In the genomic region with DNA sequence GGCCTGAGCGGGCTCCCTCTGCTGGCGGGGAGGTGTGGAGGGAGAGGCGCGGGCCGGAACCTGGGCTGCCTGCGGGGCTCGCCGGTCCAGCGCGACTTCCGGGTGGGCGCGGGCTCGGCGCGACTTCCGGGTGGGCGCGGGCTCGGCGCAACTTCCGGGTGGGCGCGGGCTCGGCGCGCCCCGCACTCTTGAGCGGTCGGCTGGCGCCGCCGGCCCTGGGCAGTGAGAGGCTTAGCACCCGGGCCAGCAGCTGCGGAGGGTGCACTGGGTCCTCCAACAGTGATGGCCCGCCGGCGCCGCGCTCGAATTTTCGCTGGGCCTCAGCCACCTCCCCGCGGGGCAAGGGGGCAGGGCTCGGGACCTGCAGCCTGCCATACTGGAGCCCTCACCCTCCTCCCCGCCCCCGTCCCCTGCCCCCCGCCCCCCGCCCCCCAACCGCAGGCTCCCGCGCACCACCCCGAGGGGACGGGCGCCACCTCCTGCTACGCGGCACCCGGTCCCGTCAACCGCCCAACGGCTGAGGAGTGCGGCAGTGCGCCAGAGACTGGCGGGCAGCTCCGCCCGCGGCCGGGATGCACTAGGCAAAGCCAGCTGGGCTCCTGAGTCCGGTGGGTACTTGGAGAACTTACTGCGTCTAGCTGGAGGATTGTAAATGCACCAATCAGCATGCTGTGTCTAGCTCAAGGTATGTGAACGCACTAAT, we compare ENCODE assay signal across 8 cellular contexts.
DNase-seq lines count a peak whose midpoint lies in the region; ATAC-seq and TF ChIP-seq lines count a peak whose summit lies in the region.
"Not testable (repeated sequence)": the region's sequence is repeated elsewhere in the genome, so short reads cannot be mapped to it uniquely, and the experiment has no call there.

No MANE protein-coding gene starts in this region.

- peak overlapping the region in 1 of 2 donors; percentile 49 for H3K27ac ChIP-seq in esophagus (ENCODE audit: low read depth in 2 of 2, low read length in 1 of 2)
- peak overlapping the region in 2 of 3 donors; percentile 60 to 62 for H3K27ac ChIP-seq in right lobe of liver
- H3K27ac ChIP-seq in testis = peak overlapping the region in 1 of 2 donors; percentile 45

- not testable (repeated sequence) for H3K27ac Mint-ChIP-seq in activated naive CD4-positive, alpha-beta T cell treated with anti-CD3 and anti-CD28 coated beads, Interleukin-2, amount 50 U/mL, for 24 hours

- H3K9me3 ChIP-seq in esophagus (ENCODE audit: control insufficient read depth in 2 of 2, insufficient read depth in 1 of 2, low read depth in 1 of 2, low read length in 1 of 2); right lobe of liver; testis: not testable (repeated sequence)

- not testable (repeated sequence) for H3K4me1 Mint-ChIP-seq in activated naive CD4-positive, alpha-beta T cell treated with anti-CD3 and anti-CD28 coated beads, Interleukin-2, amount 50 U/mL, for 24 hours

- H3K4me3 Mint-ChIP-seq in activated naive CD4-positive, alpha-beta T cell treated with anti-CD3 and anti-CD28 coated beads, Interleukin-2, amount 50 U/mL, for 24 hours = peak overlapping the region; percentile 64

- ATAC-seq in HG03439 (IDR thresholded peaks at IDR 0.05; ENCODE audit: unreplicated experiment) (peak; percentile 59), right lobe of liver (peak in 3 of 4 donors; percentile 55 to 80 (median 65))

- DNase-seq in GM04504 (ENCODE audit: low read depth) (peak; percentile 20), T-helper 2 cell (peak in 4 of 5 experiments; percentile 7 to 63 (median 41)), right lobe of liver (peak in 2 of 3 donors; percentile 58 to 83), retinal pigment epithelial cell (ENCODE audit: low read depth) (peak; percentile 54), testis (peak; percentile 20)

- H3K4me3 ChIP-seq in esophagus (ENCODE audit: low read depth in 1 of 2, low read length in 2 of 2) (peak overlapping the region; percentile 35 to 37), right lobe of liver (peak overlapping the region in 2 of 3 donors; percentile 39 to 58), retinal pigment epithelial cell (ENCODE audit: low read length) (peak overlapping the region; percentile 51), testis (peak overlapping the region; percentile 37 to 57)

- intact Hi-C loops in right lobe of liver (cut with DNase I); testis (cut with DNase I; ENCODE audit: low total_unique reads): not testable (repeated sequence)

- H3K36me3 Mint-ChIP-seq in activated naive CD4-positive, alpha-beta T cell treated with anti-CD3 and anti-CD28 coated beads, Interleukin-2, amount 50 U/mL, for 24 hours = not testable (repeated sequence)

- H3K36me3 ChIP-seq in esophagus (ENCODE audit: control insufficient read depth in 2 of 2, insufficient read depth in 2 of 2, low read length in 1 of 2); right lobe of liver; testis (ENCODE audit: low read depth, missing control alignments): not testable (repeated sequence)

- 0 to 1% methylated on average over 3 to 30 of the region's 71 CpGs for WGBS in esophagus, 2 donors
- WGBS in right lobe of liver (ENCODE audit: insufficient coverage, low coverage, low lambda C conversion rate, missing lambda C conversion rate) = no CpG with 5 or more reads among the region's 71 CpGs
- WGBS in testis, 2 donors = no CpG with 5 or more reads among the region's 71 CpGs

- H3K4me1 ChIP-seq in esophagus (ENCODE audit: control insufficient read depth in 2 of 2, insufficient read depth in 2 of 2, low read length in 1 of 2); right lobe of liver; testis: not testable (repeated sequence)

- not testable (repeated sequence) for H3K9me3 Mint-ChIP-seq in activated naive CD4-positive, alpha-beta T cell treated with anti-CD3 and anti-CD28 coated beads, Interleukin-2, amount 50 U/mL, for 24 hours

- TF ChIP-seq POLR2A in right lobe of liver (IDR thresholded peaks at IDR 0.05); testis (IDR thresholded peaks at IDR 0.05): not testable (repeated sequence)

- peak in 1 of 4 donors; percentile 33 for TF ChIP-seq CTCF in right lobe of liver (IDR thresholded peaks at IDR 0.05)
- not testable (repeated sequence) for TF ChIP-seq CTCF in retinal pigment epithelial cell (conservative IDR thresholded peaks at IDR 0.05; ENCODE audit: low read depth, low read length); testis (IDR thresholded peaks at IDR 0.05)

- H3K27me3 ChIP-seq in esophagus (ENCODE audit: control insufficient read depth in 1 of 2, insufficient read depth in 2 of 2, low read length in 2 of 2); right lobe of liver; testis: not testable (repeated sequence)

- not testable (repeated sequence) for H3K27me3 Mint-ChIP-seq in activated naive CD4-positive, alpha-beta T cell treated with anti-CD3 and anti-CD28 coated beads, Interleukin-2, amount 50 U/mL, for 24 hours

Comparison
In these comparisons a context has a peak if more than half of its experiments do, and no peak if none do; other contexts are left out.
1. DNase-seq: peak in every context shown above with its lines; median percentile 70 in right lobe of liver; 54 in retinal pigment epithelial cell; 41 in T-helper 2 cell; 20 in GM04504; 20 in testis.